In the genomic region with DNA sequence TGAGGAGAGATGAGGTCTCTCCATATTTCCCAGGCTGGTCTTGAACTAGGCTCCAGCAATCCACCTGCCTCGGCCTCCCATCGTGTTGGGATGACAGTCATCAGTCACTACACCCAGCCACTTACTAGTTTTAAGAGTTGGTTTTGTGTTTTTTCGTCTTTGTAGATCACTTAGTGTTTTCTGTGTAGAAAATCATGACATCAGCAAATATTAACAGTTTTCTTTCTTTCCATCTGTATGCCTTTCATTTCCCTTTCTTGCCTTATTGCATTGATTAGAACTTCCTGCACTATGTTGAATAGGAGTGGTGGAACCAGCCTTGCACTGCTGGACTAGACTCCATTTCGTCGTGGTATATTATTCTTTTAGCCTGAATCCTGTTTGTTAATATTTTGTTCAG, we compare ENCODE assay signal across 19 cellular contexts.
DNase-seq lines count a peak whose midpoint lies in the region; ATAC-seq, FAIRE-seq and TF ChIP-seq lines count a peak whose summit lies in the region.
"Had no signal": no experiment of that assay in that cellular context is flagged by ENCODE, and none has a peak within 500 bp of the region (broad histone marks: within the 10 kb centered on the region; RNA-seq: fewer than 3 reads in every experiment).

No MANE protein-coding gene starts in this region.

- peak overlapping the region; percentile 88 for H2BK12ac ChIP-seq in trophoblast cell (ENCODE audit: low read length)

- H3K79me1 ChIP-seq in trophoblast cell (ENCODE audit: low read length) = peaks cover 8% of the 10 kb centered on the region

- H4K91ac ChIP-seq in trophoblast cell (ENCODE audit: low read depth, low read length) = peak overlapping the region; percentile 51

- no peaks in the 10 kb centered on the region for H3K4me1 ChIP-seq in HepG2 (ENCODE audit: insufficient read depth, low read length)
- peaks cover 0 to 4% (median 0%) of the 10 kb centered on the region in 4 donors for H3K4me1 ChIP-seq in right lobe of liver
- peaks cover 6 to 7% of the 10 kb centered on the region in 2 experiments for H3K4me1 ChIP-seq in trophoblast cell (ENCODE audit: control insufficient read depth in 1 of 2, insufficient read depth in 2 of 2, low read length in 2 of 2)

- H3K4me2 ChIP-seq in HepG2 (ENCODE audit: low read depth, low read length) = no peak overlapping the region
- H3K4me2 ChIP-seq in trophoblast cell (ENCODE audit: low read length) = no peak overlapping the region

- H2AK5ac ChIP-seq in trophoblast cell (ENCODE audit: low read length) = peak overlapping the region; percentile 91

- no peak for TF ChIP-seq RAD21 in HepG2 (CRISPR knock-in tag; IDR thresholded peaks at IDR 0.05)

- peak overlapping the region; percentile 22 for H3K4me3 Mint-ChIP-seq in T-helper 17 cell
- H3K4me3 Mint-ChIP-seq: CD4-positive, alpha-beta memory T cell had no signal

- no peaks in the 10 kb centered on the region for H3K4me1 Mint-ChIP-seq in T-helper 17 cell
- H3K4me1 Mint-ChIP-seq: CD4-positive, alpha-beta memory T cell had no signal

- H4K8ac ChIP-seq in trophoblast cell (ENCODE audit: low read depth, low read length) = peak overlapping the region; percentile 35

- H3K18ac ChIP-seq in trophoblast cell (ENCODE audit: low read length) = peak overlapping the region; percentile 64

- H3K4me3 ChIP-seq in HepG2 (replicated peaks in 1 of 3; ENCODE audit: insufficient read depth in 1 of 3, low read depth in 2 of 3, low read length in 3 of 3) (no peak overlapping the region), right lobe of liver (no peak overlapping the region), trophoblast cell (ENCODE audit: low read depth, low read length) (peak overlapping the region; percentile 36)

- 74% methylated on average over 5 of the region's 5 CpGs for WGBS in HepG2 (ENCODE audit: low lambda C conversion rate)
- 87% methylated on average over 3 of the region's 5 CpGs for whole genome bisulfite sequencing in right lobe of liver (ENCODE audit: insufficient coverage, low coverage, low lambda C conversion rate, missing lambda C conversion rate)
- WGBS in trophoblast cell (ENCODE audit: extremely low coverage, insufficient coverage, insufficient read length) = no CpG with 5 or more reads among the region's 5 CpGs

- no peak overlapping the region for H3K14ac ChIP-seq in trophoblast cell (ENCODE audit: low read length)

- CTCF ChIA-PET in HepG2 (lab: Yijun Ruan, JAX; ENCODE audit: low intra/inter-chr PET ratio, low total read pairs) = no interaction called here

- H3K36me3 ChIP-seq in HepG2 (replicated peaks in 1 of 2; ENCODE audit: control insufficient read depth in 1 of 2, insufficient read depth in 2 of 2, low read length in 2 of 2) (no peaks in the 10 kb centered on the region), right lobe of liver (no peaks in the 10 kb centered on the region), trophoblast cell (ENCODE audit: control insufficient read depth in 1 of 2, insufficient read depth in 2 of 2, low read length in 2 of 2) (no peaks in the 10 kb centered on the region)

- intact Hi-C loops in HepG2 (cut with micrococcal nuclease; ENCODE audit: unreplicated experiment) = no loop called here
- intact Hi-C loops in right lobe of liver (cut with DNase I) = no loop called here

- H3K79me2 ChIP-seq in HepG2 (ENCODE audit: insufficient read depth, low read length) (no peaks in the 10 kb centered on the region), trophoblast cell (ENCODE audit: control insufficient read depth, insufficient read depth, low read length, poor library complexity) (no peaks in the 10 kb centered on the region)

- no peaks in the 10 kb centered on the region for H3K9me3 ChIP-seq in HepG2 (ENCODE audit: low read length)
- no peaks in the 10 kb centered on the region for H3K9me3 ChIP-seq in right lobe of liver
- H3K9me3 ChIP-seq in T-helper 17 cell (ENCODE audit: control insufficient read depth, low read length, poor library complexity, severe bottlenecking) = no peaks in the 10 kb centered on the region
- H3K9me3 ChIP-seq in trophoblast cell (ENCODE audit: insufficient read depth, low read depth, low read length) = peaks cover 2% of the 10 kb centered on the region

- peak overlapping the region; percentile 36 for H4K12ac ChIP-seq in trophoblast cell (ENCODE audit: low read depth, low read length)

- DNase-seq in HepG2 (ENCODE audit: low spot score) (no peak), right lobe of liver (no peak), T-helper 17 cell (no peak), trophoblast cell (no peak), LoVo (ENCODE audit: low spot score) (no peak)
- DNase-seq: 8988T; C1 segment of cervical spinal cord; Calu3; CD4-positive, alpha-beta memory T cell; COR-L47; DMS53; DMS79 treated with DMSO at 0.1 percent for 48 hours; GF-D8; H7; HCEC 1CT had no signal

- H3K23ac ChIP-seq in trophoblast cell (ENCODE audit: low read length) = no peak overlapping the region

- H3K27ac ChIP-seq in HepG2 (ENCODE audit: extremely low read length, insufficient read depth, low read length) = no peak overlapping the region
- no peak overlapping the region for H3K27ac ChIP-seq in right lobe of liver
- no peak overlapping the region for H3K27ac ChIP-seq in trophoblast cell (ENCODE audit: low read depth, low read length)

- no peak for FAIRE-seq in HepG2 (lab: Jason Lieb, UNC)
- FAIRE-seq: GM12891, GM18507, H1 had no signal

- H3K36me3 Mint-ChIP-seq in T-helper 17 cell (ENCODE audit: low read depth) = no peaks in the 10 kb centered on the region
- H3K36me3 Mint-ChIP-seq: CD4-positive, alpha-beta memory T cell had no signal

- H2BK5ac ChIP-seq in trophoblast cell (ENCODE audit: low read depth, low read length, poor library complexity) = no peak overlapping the region

- TF ChIP-seq POLR2A in HepG2 (IDR thresholded peaks at IDR 0.05; ENCODE audit: insufficient read depth in 1 of 2, low read depth in 2 of 2, low read length in 2 of 2) (no peak), right lobe of liver (IDR thresholded peaks at IDR 0.05) (no peak)

- H2AFZ ChIP-seq in HepG2 (ENCODE audit: low read length) = no peak overlapping the region
- no peak overlapping the region for H2AFZ ChIP-seq in trophoblast cell (ENCODE audit: insufficient read depth, low read length, poor library complexity)

- peak overlapping the region; percentile 72 for H2BK120ac ChIP-seq in trophoblast cell (ENCODE audit: insufficient read depth, low read length, poor library complexity)

- BruUV-seq in HepG2 (replicated peaks; lab: Mats Ljungman, UMichigan) = no TSS peak

- no peak overlapping the region for H3K27ac Mint-ChIP-seq in T-helper 17 cell
- H3K27ac Mint-ChIP-seq: CD4-positive, alpha-beta memory T cell had no signal

- TF ChIP-seq EP300 in HepG2 (IDR thresholded peaks at IDR 0.05; ENCODE audit: low read depth in 2 of 2, low read length in 2 of 2) (no peak), HepG2 (CRISPR knock-in tag; IDR thresholded peaks at IDR 0.05; ENCODE audit: borderline replicate concordance) (no peak)

- no peak overlapping the region for H3K4ac ChIP-seq in trophoblast cell (ENCODE audit: low read depth, low read length)

- peaks cover 0 to 3% of the 10 kb centered on the region in 2 experiments; a peak in 1 of 5 replicates for H3K27me3 ChIP-seq in HepG2 (ENCODE audit: control insufficient read depth in 1 of 2, insufficient read depth in 2 of 2, low read length in 2 of 2)
- H3K27me3 ChIP-seq in right lobe of liver = no peaks in the 10 kb centered on the region
- no peaks in the 10 kb centered on the region for H3K27me3 ChIP-seq in trophoblast cell (ENCODE audit: insufficient read depth, low read length)

- H3K9ac ChIP-seq in HepG2 (ENCODE audit: insufficient read depth, low read depth, low read length) (no peak overlapping the region), trophoblast cell (ENCODE audit: low read length) (no peak overlapping the region)

- in situ Hi-C loops in HepG2 (cut with HindIII; ENCODE audit: extremely low pct_ligation_motif_present, low pct_unique_long_range_greater_than_20kb) = no loop called here

- 0 out of 2 replicates have a peak, but pooled peaks cover 3% of the 10 kb centered on the region for H4K20me1 ChIP-seq in HepG2 (ENCODE audit: insufficient read depth, low read length)

- TF ChIP-seq CTCF in HepG2 (CRISPR knock-in tag; IDR thresholded peaks at IDR 0.05) = no peak
- TF ChIP-seq CTCF in right lobe of liver (IDR thresholded peaks at IDR 0.05) = no peak

- POLR2A ChIA-PET in HepG2 (lab: Yijun Ruan, JAX) = no interaction called here

- no peak for ATAC-seq in HepG2
- no peak for ATAC-seq in right lobe of liver
- no peak for ATAC-seq in T-helper 17 cell
- no peak for ATAC-seq in GM21447 (IDR thresholded peaks at IDR 0.05; ENCODE audit: unreplicated experiment)

- H3K27me3 Mint-ChIP-seq in T-helper 17 cell = no peaks in the 10 kb centered on the region
- H3K27me3 Mint-ChIP-seq: CD4-positive, alpha-beta memory T cell had no signal

TF ChIP-seq in HepG2, 621 proteins besides CTCF, POLR2A, EP300 and RAD21:
- no peak for TF ChIP-seq MYPOP (CRISPR knock-in tag; IDR thresholded peaks at IDR 0.05)
- TF ChIP-seq ZNF280B (CRISPR knock-in tag; IDR thresholded peaks at IDR 0.05; ENCODE audit: borderline replicate concordance) = no peak
- TF ChIP-seq MAFF (IDR thresholded peaks at IDR 0.05; ENCODE audit: low read depth, low read length) = peak; percentile 93
- TF ChIP-seq MAFK (conservative IDR thresholded peaks at IDR 0.05 in 1 of 2, IDR thresholded peaks at IDR 0.05 in 1 of 2; ENCODE audit: low read length in 2 of 2) = peak; percentile 89 to 95
